ENCODE assay signal across 29 cellular contexts in genomic region chr3:150488867-150489266, GRCh38.
"Had no signal": no experiment of that assay in that cellular context is flagged by ENCODE, and none has a peak within 500 bp of the region (broad histone marks: within the 10 kb centered on the region; RNA-seq: fewer than 3 reads in every experiment).

No MANE protein-coding gene starts in this region.

- H3K27me3 ChIP-seq: colonic mucosa, dorsolateral prefrontal cortex, esophagus muscularis mucosa, esophagus squamous epithelium, foreskin keratinocyte, gastroesophageal sphincter, heart left ventricle, heart right ventricle, hepatocyte had no signal

- H3K9me3 ChIP-seq: colonic mucosa, esophagus squamous epithelium had no signal

- H3K4me1 ChIP-seq: colonic mucosa, esophagus muscularis mucosa, esophagus squamous epithelium, foreskin keratinocyte, gastroesophageal sphincter, heart left ventricle, heart right ventricle had no signal

- H3K4me3 Mint-ChIP-seq: dendritic cell treated with granulocyte-macrophage colony-stimulating factor and Interleukin-4, amounts not matched to agents 40 ng/mL and 50 ng/mL, for 4 days; effector memory CD8-positive, alpha-beta T cell; endodermal cell had no signal

- H2AFZ ChIP-seq: hepatocyte had no signal

- H3K36me3 ChIP-seq: colonic mucosa, esophagus muscularis mucosa, esophagus squamous epithelium, gastroesophageal sphincter, heart left ventricle had no signal

- H3K27ac Mint-ChIP-seq: dendritic cell treated with granulocyte-macrophage colony-stimulating factor and Interleukin-4, amounts not matched to agents 40 ng/mL and 50 ng/mL, for 4 days; effector memory CD8-positive, alpha-beta T cell; endodermal cell had no signal

- H3K4me2 ChIP-seq: hepatocyte had no signal

- DNase-seq: colonic mucosa; cortex of kidney; dermis blood vessel endothelial cell; dorsolateral prefrontal cortex; effector CD4-positive, alpha-beta T cell; effector CD8-positive, alpha-beta T cell; effector memory CD4-positive, alpha-beta T cell; effector memory CD8-positive, alpha-beta T cell; endodermal cell; erythroblast; esophagus squamous epithelium; foreskin fibroblast; foreskin keratinocyte; foreskin melanocyte; glutamatergic neuron; head of caudate nucleus; heart left ventricle; heart right ventricle had no signal

- H3K27ac ChIP-seq: colonic mucosa, coronary artery, dorsolateral prefrontal cortex, epithelial cell of prostate, esophagus muscularis mucosa, esophagus squamous epithelium, foreskin keratinocyte, gastroesophageal sphincter, heart left ventricle, heart right ventricle, hepatocyte had no signal

- FAIRE-seq: colon, endometrium, endothelial cell of umbilical vein, frontal cortex had no signal

- H3K4me3 ChIP-seq: colonic mucosa, coronary artery, dorsolateral prefrontal cortex, esophagus muscularis mucosa, esophagus squamous epithelium, gastroesophageal sphincter, heart left ventricle, heart right ventricle, hepatocyte had no signal

- H3K27me3 Mint-ChIP-seq: dendritic cell treated with granulocyte-macrophage colony-stimulating factor and Interleukin-4, amounts not matched to agents 40 ng/mL and 50 ng/mL, for 4 days; effector memory CD8-positive, alpha-beta T cell had no signal

- H3K79me2 ChIP-seq: hepatocyte had no signal

- H3K4me1 Mint-ChIP-seq: endodermal cell had no signal

- ATAC-seq: effector memory CD8-positive, alpha-beta T cell; esophagus mucosa; foreskin keratinocyte; gastroesophageal sphincter; heart left ventricle; heart right ventricle had no signal
